Comparison of ENCODE assay signal across 10 cellular contexts in the genomic region with DNA sequence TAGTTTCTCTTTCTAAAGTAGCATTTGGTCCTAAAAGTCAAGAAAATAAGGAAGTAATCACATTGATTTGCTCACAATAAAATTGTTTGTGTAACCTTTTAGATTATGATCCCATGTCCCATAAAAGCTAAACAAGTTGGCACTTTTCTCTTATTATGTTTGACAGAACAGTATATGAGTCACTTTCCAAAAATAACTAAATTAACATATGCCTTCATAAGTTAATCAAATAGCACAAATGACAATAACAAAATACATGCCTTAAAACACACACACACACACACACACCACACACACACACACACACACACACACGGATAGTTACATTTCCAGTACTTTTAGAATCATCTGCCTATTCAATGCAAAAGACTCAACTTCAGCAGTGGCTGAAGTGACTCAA. TPM values are rescaled to one million over a fixed set of nuclear protein-coding genes. Genes with fewer than 3 reads are reported as not detected.
DNase-seq lines count a peak whose midpoint lies in the region; TF ChIP-seq lines count a peak whose summit lies in the region.
"Had no signal": no experiment of that assay in that cellular context is flagged by ENCODE, and none has a peak within 500 bp of the region (broad histone marks: within the 10 kb centered on the region; RNA-seq: fewer than 3 reads in every experiment).

No MANE protein-coding gene starts in this region.

- no peak overlapping the region for H2BK120ac ChIP-seq in mesendoderm (ENCODE audit: low read depth, low read length)

- in situ Hi-C loops in astrocyte of the cerebellum (cut with HindIII; ENCODE audit: low sequenced_read_pairs): no loop called here

- H3K9me3 ChIP-seq in HEK293 (ENCODE audit: control insufficient read depth, insufficient read depth, low read depth, low read length): no peaks in the 10 kb centered on the region
- H3K9me3 ChIP-seq in right atrium auricular region: no peaks in the 10 kb centered on the region
- H3K9me3 ChIP-seq: prostate gland had no signal

- H3K18ac ChIP-seq in mesendoderm (ENCODE audit: low read length): no peak overlapping the region

- H3K4me3 ChIP-seq in HEK293 (ENCODE audit: low read depth, low read length) (peak overlapping the region; percentile 97), astrocyte of the cerebellum (ENCODE audit: low read depth, low read length) (peak overlapping the region; percentile 93), mesendoderm (ENCODE audit: low read length) (no peak overlapping the region), right atrium auricular region (peak overlapping the region in 1 of 2 donors; percentile 87)

- H3K27me3 ChIP-seq in mesendoderm (ENCODE audit: insufficient read depth, low read length, poor library complexity): no peaks in the 10 kb centered on the region
- H3K27me3 ChIP-seq in right atrium auricular region: no peaks in the 10 kb centered on the region

- no CpG with 5 or more reads among the region's 1 CpG for WGBS in mesendoderm (ENCODE audit: extremely low coverage, insufficient coverage, low lambda C conversion rate)

- POLR2A ChIA-PET in HEK293 (lab: Yijun Ruan, JAX): interaction anchor here (0.6 to 0.7 kb wide), 2 partner anchors 44 to 410 kb away, joined by 3 to 6 read pairs; no protein-coding TSS in a partner anchor

- H3K36me3 ChIP-seq in HEK293 (ENCODE audit: control insufficient read depth in 2 of 2, insufficient read depth in 1 of 2, low read length in 2 of 2) (peaks cover 24 to 35% of the 10 kb centered on the region in 2 experiments), mesendoderm (ENCODE audit: control insufficient read depth, insufficient read depth, low read length) (no peaks in the 10 kb centered on the region), right atrium auricular region (peaks cover 8% of the 10 kb centered on the region)
- H3K36me3 ChIP-seq: prostate gland had no signal

- H2AK5ac ChIP-seq in mesendoderm (ENCODE audit: low read length): no peak overlapping the region

- peak; percentile 41 for DNase-seq in AG09319 (ENCODE audit: extremely low read depth, low read depth)
- DNase-seq in astrocyte of the cerebellum (ENCODE audit: low read depth): no peak
- DNase-seq in mesendoderm: no peak
- no peak for DNase-seq in AG08395 (ENCODE audit: low spot score)
- no peak for DNase-seq in NCI-H446 (lab: John Stamatoyannopoulos, UW)
- DNase-seq in right atrium auricular region (ENCODE audit: low spot score): no peak
- DNase-seq in GM19238 (ENCODE audit: insufficient read length, low spot score): no peak
- DNase-seq: cerebellar nuclear complex had no signal

- H4K8ac ChIP-seq in mesendoderm (ENCODE audit: low read depth, low read length): no peak overlapping the region

- H3K4me1 ChIP-seq in HEK293 (ENCODE audit: control insufficient read depth, insufficient read depth, low read length): peaks cover 36% of the 10 kb centered on the region
- peaks cover 1% of the 10 kb centered on the region for H3K4me1 ChIP-seq in mesendoderm (ENCODE audit: control insufficient read depth, low read depth, low read length)
- peaks cover 0 to 62% of the 10 kb centered on the region in 2 donors for H3K4me1 ChIP-seq in right atrium auricular region
- H3K4me1 ChIP-seq: prostate gland had no signal

- H3K79me1 ChIP-seq in mesendoderm (ENCODE audit: low read length): no peaks in the 10 kb centered on the region

- H3K27ac ChIP-seq in HEK293 (ENCODE audit: extremely low read depth, low read depth, low read length): peak overlapping the region; percentile 34; the same call in 1 of the 2 replicates
- H3K27ac ChIP-seq in mesendoderm (ENCODE audit: low read depth, low read length): no peak overlapping the region
- H3K27ac ChIP-seq in right atrium auricular region: peak overlapping the region in 1 of 2 donors; percentile 20
- H3K27ac ChIP-seq: prostate gland had no signal

- H3K9ac ChIP-seq in mesendoderm (ENCODE audit: low read length): peak overlapping the region; percentile 21

- TF ChIP-seq CTCF in AG09319 (IDR thresholded peaks at IDR 0.05; ENCODE audit: low read depth, low read length) (no peak), HEK293 (tag by site-specific recombination; IDR thresholded peaks at IDR 0.05) (no peak), astrocyte of the cerebellum (IDR thresholded peaks at IDR 0.05; ENCODE audit: low read depth, low read length, missing control alignments) (no peak), right atrium auricular region (IDR thresholded peaks at IDR 0.05) (no peak)

- H4K5ac ChIP-seq in mesendoderm (ENCODE audit: low read length): no peak overlapping the region

- CTCF ChIA-PET in HEK293 (lab: Yijun Ruan, JAX): interaction anchor here (0.7 kb wide), 3 partner anchors 14 to 356 kb away, joined by 3 to 4 read pairs (median 3); no protein-coding TSS in a partner anchor

- peaks cover 48% of the 10 kb centered on the region for H3K79me2 ChIP-seq in mesendoderm (ENCODE audit: control insufficient read depth, insufficient read depth, low read length)

- H2BK5ac ChIP-seq in mesendoderm (ENCODE audit: low read length): no peak overlapping the region

- no peak overlapping the region for H3K4ac ChIP-seq in mesendoderm (ENCODE audit: low read depth, low read length)

- H3K4me2 ChIP-seq in mesendoderm (ENCODE audit: low read length): no peak overlapping the region

- H2BK15ac ChIP-seq in mesendoderm (replicated peaks; ENCODE audit: low read depth): no peak overlapping the region

- no peak overlapping the region for H3K56ac ChIP-seq in mesendoderm (ENCODE audit: low read length)

- no peak overlapping the region for H3K23ac ChIP-seq in mesendoderm (ENCODE audit: low read length)

TF ChIP-seq in HEK293, 187 proteins besides CTCF, POLR2A, EP300 and RAD21 (continues in another document):
- TF ChIP-seq ZNF366 (tag by site-specific recombination; conservative IDR thresholded peaks at IDR 0.05): peak; percentile 81
- TF ChIP-seq ZNF341 (tag by site-specific recombination; IDR thresholded peaks at IDR 0.05; ENCODE audit: low read depth): no peak
- no peak for TF ChIP-seq EGR2 (tag by site-specific recombination; IDR thresholded peaks at IDR 0.05; ENCODE audit: low read depth)
- 0 out of 2 replicates have a peak, but pooled peaks have one; percentile 19 for TF ChIP-seq ZNF600 (tag by site-specific recombination; IDR thresholded peaks at IDR 0.05)
- TF ChIP-seq, protein P1, sequence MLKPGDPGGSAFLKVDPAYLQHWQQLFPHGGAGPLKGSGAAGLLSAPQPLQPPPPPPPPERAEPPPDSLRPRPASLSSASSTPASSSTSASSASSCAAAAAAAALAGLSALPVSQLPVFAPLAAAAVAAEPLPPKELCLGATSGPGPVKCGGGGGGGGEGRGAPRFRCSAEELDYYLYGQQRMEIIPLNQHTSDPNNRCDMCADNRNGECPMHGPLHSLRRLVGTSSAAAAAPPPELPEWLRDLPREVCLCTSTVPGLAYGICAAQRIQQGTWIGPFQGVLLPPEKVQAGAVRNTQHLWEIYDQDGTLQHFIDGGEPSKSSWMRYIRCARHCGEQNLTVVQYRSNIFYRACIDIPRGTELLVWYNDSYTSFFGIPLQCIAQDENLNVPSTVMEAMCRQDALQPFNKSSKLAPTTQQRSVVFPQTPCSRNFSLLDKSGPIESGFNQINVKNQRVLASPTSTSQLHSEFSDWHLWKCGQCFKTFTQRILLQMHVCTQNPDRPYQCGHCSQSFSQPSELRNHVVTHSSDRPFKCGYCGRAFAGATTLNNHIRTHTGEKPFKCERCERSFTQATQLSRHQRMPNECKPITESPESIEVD (tag by site-specific recombination; IDR thresholded peaks at IDR 0.05): peak; percentile 82
- TF ChIP-seq ZNF169 (tag by site-specific recombination; IDR thresholded peaks at IDR 0.05): no peak
- TF ChIP-seq, protein P2, sequence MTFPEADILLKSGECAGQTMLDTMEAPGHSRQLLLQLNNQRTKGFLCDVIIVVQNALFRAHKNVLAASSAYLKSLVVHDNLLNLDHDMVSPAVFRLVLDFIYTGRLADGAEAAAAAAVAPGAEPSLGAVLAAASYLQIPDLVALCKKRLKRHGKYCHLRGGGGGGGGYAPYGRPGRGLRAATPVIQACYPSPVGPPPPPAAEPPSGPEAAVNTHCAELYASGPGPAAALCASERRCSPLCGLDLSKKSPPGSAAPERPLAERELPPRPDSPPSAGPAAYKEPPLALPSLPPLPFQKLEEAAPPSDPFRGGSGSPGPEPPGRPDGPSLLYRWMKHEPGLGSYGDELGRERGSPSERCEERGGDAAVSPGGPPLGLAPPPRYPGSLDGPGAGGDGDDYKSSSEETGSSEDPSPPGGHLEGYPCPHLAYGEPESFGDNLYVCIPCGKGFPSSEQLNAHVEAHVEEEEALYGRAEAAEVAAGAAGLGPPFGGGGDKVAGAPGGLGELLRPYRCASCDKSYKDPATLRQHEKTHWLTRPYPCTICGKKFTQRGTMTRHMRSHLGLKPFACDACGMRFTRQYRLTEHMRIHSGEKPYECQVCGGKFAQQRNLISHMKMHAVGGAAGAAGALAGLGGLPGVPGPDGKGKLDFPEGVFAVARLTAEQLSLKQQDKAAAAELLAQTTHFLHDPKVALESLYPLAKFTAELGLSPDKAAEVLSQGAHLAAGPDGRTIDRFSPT (tag by site-specific recombination; IDR thresholded peaks at IDR 0.05): peak; percentile 16; the same call in 1 of the 2 replicates
- TF ChIP-seq, protein P3, sequence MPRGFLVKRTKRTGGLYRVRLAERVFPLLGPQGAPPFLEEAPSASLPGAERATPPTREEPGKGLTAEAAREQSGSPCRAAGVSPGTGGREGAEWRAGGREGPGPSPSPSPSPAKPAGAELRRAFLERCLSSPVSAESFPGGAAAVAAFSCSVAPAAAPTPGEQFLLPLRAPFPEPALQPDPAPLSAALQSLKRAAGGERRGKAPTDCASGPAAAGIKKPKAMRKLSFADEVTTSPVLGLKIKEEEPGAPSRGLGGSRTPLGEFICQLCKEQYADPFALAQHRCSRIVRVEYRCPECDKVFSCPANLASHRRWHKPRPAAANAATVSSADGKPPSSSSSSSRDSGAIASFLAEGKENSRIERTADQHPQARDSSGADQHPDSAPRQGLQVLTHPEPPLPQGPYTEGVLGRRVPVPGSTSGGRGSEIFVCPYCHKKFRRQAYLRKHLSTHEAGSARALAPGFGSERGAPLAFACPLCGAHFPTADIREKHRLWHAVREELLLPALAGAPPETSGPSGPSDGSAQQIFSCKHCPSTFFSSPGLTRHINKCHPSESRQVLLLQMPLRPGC (tag by site-specific recombination; IDR thresholded peaks at IDR 0.05): peak; percentile 71

RNA-seq across cellular contexts. Expression of a gene that starts 2.8 kb away (rescaled TPM):
- 14.8 TPM for polyA plus RNA-seq in mesendoderm (2013, experiment 1 of 2)
- polyA plus RNA-seq in mesendoderm (2013, experiment 2 of 2): 14.2 TPM
- total RNA-seq in right atrium auricular region: 10 to 100 TPM; 33.2 to 42.4 TPM
